Comparison of ENCODE assay signal across 11 cellular contexts in the genomic region with DNA sequence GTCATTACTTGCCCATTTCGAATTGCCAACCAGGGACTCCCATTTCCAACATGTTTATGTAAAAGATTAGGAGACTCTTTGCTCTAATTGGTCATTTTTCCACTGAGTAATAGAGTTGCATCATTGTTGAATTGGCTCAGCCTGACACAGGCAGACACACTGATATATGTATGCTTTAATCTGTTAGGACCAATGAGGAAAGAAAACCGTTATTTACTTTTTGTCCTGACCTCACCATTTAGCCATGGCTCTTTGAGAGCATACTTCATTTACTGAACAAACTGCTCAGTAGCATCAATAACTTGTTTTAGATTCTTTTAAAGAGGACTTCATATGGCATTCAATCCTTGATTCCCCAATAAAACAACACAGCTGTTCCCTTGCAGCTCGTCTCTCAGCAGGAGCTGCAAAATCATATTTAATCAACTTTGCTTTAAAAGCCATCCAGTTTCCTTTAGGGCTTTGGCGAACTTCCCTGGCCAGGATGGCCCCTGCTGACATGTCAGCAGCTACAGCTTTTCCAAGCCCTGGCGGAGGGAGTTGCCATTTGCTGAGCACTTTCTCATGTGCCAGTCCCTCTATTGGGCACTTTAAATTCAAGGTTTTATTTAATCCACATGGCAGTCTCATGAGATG.
DNase-seq lines count a peak whose midpoint lies in the region; ATAC-seq and TF ChIP-seq lines count a peak whose summit lies in the region.
"Had no signal": no experiment of that assay in that cellular context is flagged by ENCODE, and none has a peak within 500 bp of the region (broad histone marks: within the 10 kb centered on the region; RNA-seq: fewer than 3 reads in every experiment).

No MANE protein-coding gene starts in this region.

- peak overlapping the region in 1 of 2 donors; percentile 66 for H3K27ac ChIP-seq in testis
- H3K27ac ChIP-seq: pancreas had no signal

- no peak overlapping the region for H3K4me3 ChIP-seq in testis
- H3K4me3 ChIP-seq in H7 (ENCODE audit: insufficient read depth, low read depth, low read length) = no peak overlapping the region
- H3K4me3 ChIP-seq: pancreas had no signal

- H3K9me3 ChIP-seq in testis = no peaks in the 10 kb centered on the region
- H3K9me3 ChIP-seq: pancreas had no signal

- TF ChIP-seq CTCF in testis (IDR thresholded peaks at IDR 0.05) = no peak

- intact Hi-C loops in testis (cut with DNase I; ENCODE audit: low total_unique reads) = no loop called here

- WGBS in testis, 2 donors = 57 to 72% methylated on average over 5 of the region's 5 CpGs

- H3K36me3 ChIP-seq in testis (ENCODE audit: low read depth, missing control alignments) (no peaks in the 10 kb centered on the region), H7 (replicated peaks; ENCODE audit: control insufficient read depth, insufficient read depth, low read length) (no peaks in the 10 kb centered on the region)
- H3K36me3 ChIP-seq: pancreas had no signal

- H3K27me3 ChIP-seq in testis (no peaks in the 10 kb centered on the region), H7 (ENCODE audit: control insufficient read depth, insufficient read depth, low read length) (no peaks in the 10 kb centered on the region)
- H3K27me3 ChIP-seq: pancreas had no signal

- peaks cover 3% of the 10 kb centered on the region for H3K4me1 ChIP-seq in testis
- H3K4me1 ChIP-seq: pancreas had no signal

- no peak for ATAC-seq in HG03045 (IDR thresholded peaks at IDR 0.05; ENCODE audit: unreplicated experiment)
- ATAC-seq: pancreas had no signal

- peak; percentile 49 for DNase-seq in AG08396 (ENCODE audit: low spot score)
- peak; percentile 46 for DNase-seq in M059J (ENCODE audit: low read depth)
- DNase-seq in brain pericyte (ENCODE audit: low read depth, low spot score) = peak; percentile 92
- DNase-seq in iris pigment epithelial cell (ENCODE audit: low read depth) = peak; percentile 90
- no peak for DNase-seq in testis
- DNase-seq in activated CD4-positive, alpha-beta T cell treated with anti-CD3 and anti-CD28 coated beads for 1 hour = no peak
- DNase-seq in H7 = no peak
- DNase-seq: CD4-positive, alpha-beta memory T cell; NCI-H187 treated with DMSO at 0.1 percent for 48 hours; pancreas had no signal

- TF ChIP-seq POLR2A in testis (IDR thresholded peaks at IDR 0.05) = no peak

Comparison
In these comparisons a context has a peak if more than half of its experiments do, and no peak if none do; other contexts are left out.
1. DNase-seq: peak in AG08396 (single experiment), M059J (single experiment), brain pericyte (single experiment) and iris pigment epithelial cell (single experiment); none in testis (single experiment), activated CD4-positive, alpha-beta T cell treated with anti-CD3 and anti-CD28 coated beads for 1 hour (single experiment) and H7 (single experiment).